In genomic region chr10:119270893-119271361, GRCh38 we compare ENCODE assay signal across 9 cellular contexts.
A peak's percentile ranks its signal among the peaks of the same experiment; 100 is the strongest.
DNase-seq lines count a peak whose midpoint lies in the region; TF ChIP-seq lines count a peak whose summit lies in the region.
"Had no signal": no experiment of that assay in that cellular context is flagged by ENCODE, and none has a peak within 500 bp of the region (broad histone marks: within the 10 kb centered on the region; RNA-seq: fewer than 3 reads in every experiment).

No MANE protein-coding gene starts in this region.

- in situ Hi-C loops in mammary epithelial cell (cut with MboI; ENCODE audit: low sequenced_read_pairs in 2 of 2): no loop called here

- BruUV-seq in MCF 10A (replicated peaks; lab: Mats Ljungman, UMichigan) (no TSS peak), mammary epithelial cell (replicated peaks; lab: Mats Ljungman, UMichigan) (no TSS peak)

- H3K36me3 Mint-ChIP-seq in MCF 10A (ENCODE audit: insufficient read depth, unreplicated experiment): no peaks in the 10 kb centered on the region

- no peak overlapping the region for H3K9ac ChIP-seq in mammary epithelial cell (ENCODE audit: insufficient read depth, low read length)

- H3K4me3 Mint-ChIP-seq in MCF 10A (ENCODE audit: unreplicated experiment): no peak overlapping the region

- intact Hi-C loops in MCF 10A (cut with micrococcal nuclease): loop anchor here (2.0 kb wide), 1 partner anchor 62 kb away; no protein-coding TSS in a partner anchor
- intact Hi-C loops in mammary epithelial cell (cut with micrococcal nuclease): no loop called here

- H3K79me2 ChIP-seq in mammary epithelial cell (ENCODE audit: insufficient read depth, low read length): no peaks in the 10 kb centered on the region

- H3K9me3 ChIP-seq in mammary epithelial cell (replicated peaks; ENCODE audit: insufficient read depth, low read length): no peaks in the 10 kb centered on the region

- no peaks in the 10 kb centered on the region for H4K20me1 ChIP-seq in mammary epithelial cell (ENCODE audit: insufficient read depth, low read length)

- no peaks in the 10 kb centered on the region for H3K27me3 Mint-ChIP-seq in MCF 10A (ENCODE audit: insufficient read depth, unreplicated experiment)

- H3K27ac ChIP-seq in mammary epithelial cell (ENCODE audit: insufficient read depth, low read depth, low read length): no peak overlapping the region
- H3K27ac ChIP-seq in HL-60 (replicated peaks): peak overlapping the region; percentile 54
- H3K27ac ChIP-seq: VCaP had no signal

- TF ChIP-seq CTCF in MCF 10A (IDR thresholded peaks at IDR 0.05; ENCODE audit: unreplicated experiment) (no peak), mammary epithelial cell (conservative IDR thresholded peaks at IDR 0.05 in 1 of 2, IDR thresholded peaks at IDR 0.05 in 1 of 2; ENCODE audit: extremely low read depth in 1 of 2, insufficient read depth in 1 of 2, low read depth in 1 of 2, low read length in 2 of 2) (no peak), HL-60 (IDR thresholded peaks at IDR 0.05; ENCODE audit: insufficient read depth, low read length) (no peak), fibroblast of the aortic adventitia (IDR thresholded peaks at IDR 0.05; ENCODE audit: insufficient read depth, low read length) (no peak)

- no peak overlapping the region for H3K4me3 ChIP-seq in mammary epithelial cell (replicated peaks in 1 of 3; ENCODE audit: insufficient read depth in 1 of 3, low read depth in 2 of 3, low read length in 3 of 3)
- no peak overlapping the region for H3K4me3 ChIP-seq in HL-60 (replicated peaks; ENCODE audit: insufficient read depth, low read length)
- H3K4me3 ChIP-seq in fibroblast of the aortic adventitia (ENCODE audit: low read depth, low read length): peak overlapping the region; percentile 39

- dilution Hi-C loops in mammary epithelial cell (cut with HindIII; ENCODE audit: low sequenced_read_pairs): no loop called here

- no peak overlapping the region for H3K4me2 ChIP-seq in mammary epithelial cell (ENCODE audit: insufficient read depth, low read depth, low read length)

- H2AFZ ChIP-seq in mammary epithelial cell (ENCODE audit: low read depth, low read length): no peak overlapping the region

- WGBS in mammary epithelial cell (ENCODE audit: low coverage, missing lambda C conversion rate): 97% methylated on average over 15 of the region's 17 CpGs

- H3K27me3 ChIP-seq in mammary epithelial cell (ENCODE audit: insufficient read depth, low read length) (no peaks in the 10 kb centered on the region), HL-60 (ENCODE audit: insufficient read depth, poor library complexity, severe bottlenecking) (no peaks in the 10 kb centered on the region)

- no peaks in the 10 kb centered on the region for H3K9me3 Mint-ChIP-seq in MCF 10A (ENCODE audit: unreplicated experiment)

- DNase-seq in MCF 10A (ENCODE audit: unreplicated experiment) (no peak), mammary epithelial cell (no peak), HL-60 (ENCODE audit: low read depth in 1 of 2, low spot score in 1 of 2) (peak; percentile 38 to 68), activated T-cell treated with anti-CD3 and anti-CD28 coated beads for 4 hours (peak; percentile 19), fibroblast of the aortic adventitia (ENCODE audit: low read depth) (peak; percentile 97), NCI-H345 (lab: John Stamatoyannopoulos, UW) (no peak), NCI-H2227 (lab: John Stamatoyannopoulos, UW; ENCODE audit: unreplicated experiment) (no peak)
- peak; percentile 29 for DNase-seq in stimulated activated CD4-positive, alpha-beta T cell treated with anti-CD3 and anti-CD28 coated beads, Interleukin-12 subunit alpha, Interleukin-12 subunit beta, amount 100 ng/mL, for 4 hours

- POLR2A ChIA-PET in MCF 10A (lab: Yijun Ruan, JAX): interaction anchor here (1.5 kb wide), 1 partner anchor 64 kb away, joined by 5 read pairs; the partner anchor contains the start of gene GRK5

- no peaks in the 10 kb centered on the region for H3K36me3 ChIP-seq in mammary epithelial cell (ENCODE audit: insufficient read depth, low read length)

- peak overlapping the region; percentile 64 for H3K27ac Mint-ChIP-seq in MCF 10A (ENCODE audit: low read depth, unreplicated experiment)

- CTCF ChIA-PET in MCF 10A (lab: Yijun Ruan, JAX) (interaction anchor here (1.0 to 1.9 kb wide), 5 partner anchors 9 to 174 kb away, joined by 3 to 8 read pairs (median 3); no protein-coding TSS in a partner anchor), mammary epithelial cell (lab: Charles Lee; ENCODE audit: low non-redundant PET) (interaction anchor here (0.6 kb wide), 1 partner anchor 73 kb away, joined by 5 read pairs; no protein-coding TSS in a partner anchor)

- H3K4me1 ChIP-seq in mammary epithelial cell (ENCODE audit: insufficient read depth, low read length): peaks cover 10% of the 10 kb centered on the region

- H3K4me1 Mint-ChIP-seq in MCF 10A (ENCODE audit: insufficient read depth, unreplicated experiment): peaks cover 8% of the 10 kb centered on the region

Comparison
In these comparisons a context has a peak if more than half of its experiments do, and no peak if none do; other contexts are left out.
1. DNase-seq: peak in HL-60 (2 of 2), activated T-cell treated with anti-CD3 and anti-CD28 coated beads for 4 hours (single experiment), fibroblast of the aortic adventitia (single experiment) and stimulated activated CD4-positive, alpha-beta T cell treated with anti-CD3 and anti-CD28 coated beads, Interleukin-12 subunit alpha, Interleukin-12 subunit beta, amount 100 ng/mL, for 4 hours (single experiment); none in MCF 10A (single experiment), mammary epithelial cell (single experiment), NCI-H345 (single experiment) and NCI-H2227 (single experiment).